In the genomic region with DNA sequence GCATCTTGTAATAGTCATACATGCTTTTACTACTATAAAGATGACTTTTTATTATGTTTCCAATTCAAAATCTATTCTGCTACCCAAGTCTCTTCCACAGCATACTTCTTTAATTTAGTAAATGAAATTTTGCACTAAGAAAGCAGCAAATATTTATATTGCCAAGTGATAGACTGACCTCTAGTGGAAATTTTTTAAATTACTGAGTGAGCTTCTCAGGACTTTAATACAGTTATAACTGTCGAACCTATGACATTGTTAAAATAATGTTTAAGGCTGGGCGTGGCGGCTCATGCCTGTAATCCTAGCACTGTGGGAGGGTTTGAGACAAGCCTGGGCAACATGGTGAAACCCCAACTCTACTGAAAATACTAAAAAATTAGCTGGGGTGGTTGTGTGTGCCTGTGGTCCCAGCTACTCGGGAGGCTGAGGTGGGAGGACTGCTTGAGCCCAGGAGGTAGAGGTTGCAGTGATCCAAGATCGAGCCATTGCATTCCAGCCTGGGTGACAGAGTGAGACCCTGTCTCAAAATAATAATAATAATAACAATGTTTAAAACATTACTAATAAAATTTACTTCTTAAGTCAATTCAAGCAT, we compare ENCODE assay signal across 7 cellular contexts. TPM values are rescaled to one million over a fixed set of nuclear protein-coding genes. Genes with fewer than 3 reads are reported as not detected.
DNase-seq lines count a peak whose midpoint lies in the region; ATAC-seq and TF ChIP-seq lines count a peak whose summit lies in the region.

No MANE protein-coding gene starts in this region.

- DNase-seq in GM10266 (ENCODE audit: extremely low spot score) (peak; percentile 32), NOMO-1 treated with DMSO at 0.1 percent for 48 hours (lab: John Stamatoyannopoulos, UW; ENCODE audit: unreplicated experiment) (peak; percentile 59), dorsolateral prefrontal cortex (no peak), myocyte (ENCODE audit: low read depth) (peak; percentile 64), head of caudate nucleus (no peak)

- no peak overlapping the region for H3K4me3 ChIP-seq in dorsolateral prefrontal cortex

- TF ChIP-seq CTCF in GM10266 (IDR thresholded peaks at IDR 0.05; ENCODE audit: control insufficient read depth, insufficient read depth, low read depth, missing control alignments) = peak; percentile 53
- peak; percentile 60 to 95 (median 81) for TF ChIP-seq CTCF in dorsolateral prefrontal cortex (IDR thresholded peaks at IDR 0.05 in 54 of 56, conservative IDR thresholded peaks at IDR 0.05 in 2 of 56; ENCODE audit: low read depth in 1 of 56, partially characterized antibody in 56 of 56)

- H3K27me3 ChIP-seq in dorsolateral prefrontal cortex = peaks cover 0 to 3% (median 0%) of the 10 kb centered on the region in 45 donors

- intact Hi-C loops in dorsolateral prefrontal cortex (cut with DNase I) (loop anchor here (5.0 to 10.0 kb wide), 4 partner anchors 229 to 374 kb away; no protein-coding TSS in a partner anchor), head of caudate nucleus (cut with DNase I) (loop anchor here (2.0 to 10.0 kb wide), 2 partner anchors 232 to 340 kb away; no protein-coding TSS in a partner anchor)

- no peak overlapping the region for H3K27ac ChIP-seq in dorsolateral prefrontal cortex

- ATAC-seq in HG03432 (IDR thresholded peaks at IDR 0.05; ENCODE audit: unreplicated experiment) (peak; percentile 48), GM21529 (IDR thresholded peaks at IDR 0.05; ENCODE audit: unreplicated experiment) (no peak)

RNA-seq across cellular contexts. Expression of gene STK33, which starts 27.3 kb away (rescaled TPM):
- 10 to 100 TPM in 78 of 120 experiments, 1 to 10 TPM in 42; 4.8 to 24.9 (median 10.9) TPM for total RNA-seq in dorsolateral prefrontal cortex
- 0.10 and 0.45 TPM in 2 replicates for total RNA-seq in myocyte
- polyA plus RNA-seq in myocyte (2012) = 0.04 TPM

Comparison
In these comparisons a context has a peak if more than half of its experiments do, and no peak if none do; other contexts are left out.
1. DNase-seq: peak in GM10266 (single experiment), NOMO-1 treated with DMSO at 0.1 percent for 48 hours (single experiment) and myocyte (single experiment); none in dorsolateral prefrontal cortex (0 of 10) and head of caudate nucleus (0 of 42).